16 cellular contexts compared by ENCODE assay signal in genomic region chr18:49335677-49336076, GRCh38.
DNase-seq lines count a peak whose midpoint lies in the region; ATAC-seq and TF ChIP-seq lines count a peak whose summit lies in the region.
"Had no signal": no experiment of that assay in that cellular context is flagged by ENCODE, and none has a peak within 500 bp of the region (broad histone marks: within the 10 kb centered on the region; RNA-seq: fewer than 3 reads in every experiment).

No MANE protein-coding gene starts in this region.

- no peaks in the 10 kb centered on the region for H3K9me3 ChIP-seq in heart right ventricle
- H3K9me3 ChIP-seq in effector memory CD4-positive, alpha-beta T cell (ENCODE audit: control insufficient read depth, low read length), result no peaks in the 10 kb centered on the region
- H3K9me3 ChIP-seq: gastroesophageal sphincter had no signal

- POLR2A ChIA-PET in WTC11 (lab: Charles Lee), result no interaction called here

- CTCF ChIA-PET in WTC11 (lab: Charles Lee), result interaction anchor here (0.7 to 1.3 kb wide), 4 partner anchors 9 to 314 kb away, joined by 3 to 4 read pairs (median 4); no protein-coding TSS in a partner anchor

- no peaks in the 10 kb centered on the region for H3K4me1 ChIP-seq in heart right ventricle
- no peaks in the 10 kb centered on the region for H3K4me1 ChIP-seq in effector memory CD4-positive, alpha-beta T cell (ENCODE audit: control insufficient read depth, insufficient read depth, low read length, poor library complexity, severe bottlenecking)

- 80 to 86% methylated on average over 4 of the region's 4 CpGs for WGBS in heart right ventricle, 2 donors

- H3K27me3 Mint-ChIP-seq in HFFc6 (ENCODE audit: insufficient read depth) (peaks cover 2% of the 10 kb centered on the region; the same call in 1 of the 2 replicates), WTC11 (ENCODE audit: low read depth) (no peaks in the 10 kb centered on the region), nephron progenitor cell (ENCODE audit: low read depth, poor library complexity) (no peaks in the 10 kb centered on the region)
- H3K27me3 Mint-ChIP-seq: brain had no signal

- H3K36me3 ChIP-seq in heart right ventricle, result peaks cover 0 to 33% (median 0%) of the 10 kb centered on the region in 9 donors
- peaks cover 10% of the 10 kb centered on the region for H3K36me3 ChIP-seq in effector memory CD4-positive, alpha-beta T cell (ENCODE audit: control insufficient read depth, insufficient read depth, low read length)

- DNase-seq in activated CD4-positive, alpha-beta T cell treated with anti-CD3 and anti-CD28 coated beads for 48 hours, result peak; percentile 22
- DNase-seq in activated CD4-positive, alpha-beta T cell treated with anti-CD3 and anti-CD28 coated beads, Interleukin-2, amount 50 U/mL, for 4 hours, result no peak
- DNase-seq in HFFc6, result no peak
- peak; percentile 25 for DNase-seq in WTC11 (ENCODE audit: low spot score)
- DNase-seq in nephron progenitor cell, result no peak
- no peak for DNase-seq in heart right ventricle
- no peak for DNase-seq in effector memory CD4-positive, alpha-beta T cell
- DNase-seq: DMS79; effector CD4-positive, alpha-beta T cell; H7; islet precursor cell; NCI-H1694 treated with DMSO at 0.1 percent for 48 hours; NK-92 treated with Interleukin-12 subunit alpha and Interleukin-12 subunit beta, amount 100 ng/mL, for 24 hours had no signal

- ATAC-seq in WTC11 (no peak), GM21515 (IDR thresholded peaks at IDR 0.05; ENCODE audit: unreplicated experiment) (no peak), heart right ventricle (no peak)
- ATAC-seq: gastroesophageal sphincter had no signal

- H3K27ac ChIP-seq in heart right ventricle, result no peak overlapping the region
- no peak overlapping the region for H3K27ac ChIP-seq in effector memory CD4-positive, alpha-beta T cell (ENCODE audit: insufficient read depth, low read length, poor library complexity, severe bottlenecking)
- H3K27ac ChIP-seq: gastroesophageal sphincter had no signal

- no peak overlapping the region for H3K4me3 ChIP-seq in heart right ventricle
- no peak overlapping the region for H3K4me3 ChIP-seq in effector memory CD4-positive, alpha-beta T cell (ENCODE audit: insufficient read depth, low read depth, low read length, poor library complexity, severe bottlenecking)
- H3K4me3 ChIP-seq: gastroesophageal sphincter had no signal

- intact Hi-C loops in heart right ventricle (cut with DNase I), result no loop called here

- H3K27ac Mint-ChIP-seq in HFFc6 (no peak overlapping the region), WTC11 (no peak overlapping the region), nephron progenitor cell (no peak overlapping the region)
- H3K27ac Mint-ChIP-seq: brain had no signal

- H3K36me3 Mint-ChIP-seq in HFFc6 (ENCODE audit: low read depth) (peaks cover 16% of the 10 kb centered on the region), WTC11 (peaks cover 9% of the 10 kb centered on the region), nephron progenitor cell (ENCODE audit: low read depth) (peaks cover 26% of the 10 kb centered on the region)

- H3K4me3 Mint-ChIP-seq in HFFc6 (no peak overlapping the region), WTC11 (no peak overlapping the region), nephron progenitor cell (no peak overlapping the region)
- H3K4me3 Mint-ChIP-seq: brain had no signal

- H3K4me1 Mint-ChIP-seq in HFFc6 (ENCODE audit: low read depth) (peaks cover 8% of the 10 kb centered on the region), WTC11 (peaks cover 7% of the 10 kb centered on the region), nephron progenitor cell (no peaks in the 10 kb centered on the region)
- H3K4me1 Mint-ChIP-seq: brain had no signal

- peak; percentile 45; the same call in 1 of the 2 replicates for TF ChIP-seq CTCF in HFFc6 (IDR thresholded peaks at IDR 0.05)
- no peak for TF ChIP-seq CTCF in WTC11 (IDR thresholded peaks at IDR 0.05)
- peak; percentile 20 for TF ChIP-seq CTCF in nephron progenitor cell (IDR thresholded peaks at IDR 0.05)
- peak in 1 of 9 donors; percentile 29 for TF ChIP-seq CTCF in heart right ventricle (IDR thresholded peaks at IDR 0.05)

- no peaks in the 10 kb centered on the region for H3K27me3 ChIP-seq in heart right ventricle
- H3K27me3 ChIP-seq in effector memory CD4-positive, alpha-beta T cell (replicated peaks; ENCODE audit: control insufficient read depth, insufficient read depth, low read length, poor library complexity, severe bottlenecking), result no peaks in the 10 kb centered on the region
- H3K27me3 ChIP-seq: gastroesophageal sphincter had no signal

- H3K9me3 Mint-ChIP-seq in HFFc6, result no peaks in the 10 kb centered on the region
- peaks cover 5% of the 10 kb centered on the region; the same call in 1 of the 2 replicates for H3K9me3 Mint-ChIP-seq in WTC11
- H3K9me3 Mint-ChIP-seq in nephron progenitor cell, result no peaks in the 10 kb centered on the region
- H3K9me3 Mint-ChIP-seq: brain had no signal

TF ChIP-seq in WTC11, 78 proteins besides CTCF, POLR2A, EP300 and RAD21:
- TF ChIP-seq FOXP1 (CRISPR knock-in tag; IDR thresholded peaks at IDR 0.05; ENCODE audit: borderline replicate concordance), result no peak
- no peak for TF ChIP-seq SP1 (CRISPR knock-in tag; conservative IDR thresholded peaks at IDR 0.05)
- TF ChIP-seq USF1 (CRISPR knock-in tag; IDR thresholded peaks at IDR 0.05), result no peak
- TF ChIP-seq NFATC4 (CRISPR knock-in tag; IDR thresholded peaks at IDR 0.05), result no peak
- no peak for TF ChIP-seq ZNF512 (CRISPR knock-in tag; IDR thresholded peaks at IDR 0.05; ENCODE audit: borderline replicate concordance)
- TF ChIP-seq ZNF281 (CRISPR knock-in tag; IDR thresholded peaks at IDR 0.05), result no peak
- TF ChIP-seq E2F4 (CRISPR knock-in tag; IDR thresholded peaks at IDR 0.05; ENCODE audit: borderline replicate concordance, low read depth), result no peak
- TF ChIP-seq ESRRA (CRISPR knock-in tag; IDR thresholded peaks at IDR 0.05; ENCODE audit: borderline replicate concordance), result no peak
- TF ChIP-seq GABPB1 (CRISPR knock-in tag; IDR thresholded peaks at IDR 0.05), result no peak
- no peak for TF ChIP-seq FOXJ3 (CRISPR knock-in tag; IDR thresholded peaks at IDR 0.05; ENCODE audit: borderline replicate concordance)
TF ChIP-seq in WTC11: peak in this region for 0.

Comparison
In these comparisons a context has a peak if more than half of its experiments do, and no peak if none do; other contexts are left out.
1. DNase-seq: peak in activated CD4-positive, alpha-beta T cell treated with anti-CD3 and anti-CD28 coated beads for 48 hours (single experiment) and WTC11 (single experiment); none in activated CD4-positive, alpha-beta T cell treated with anti-CD3 and anti-CD28 coated beads, Interleukin-2, amount 50 U/mL, for 4 hours (0 of 2), HFFc6 (single experiment), nephron progenitor cell (single experiment), heart right ventricle (0 of 2) and effector memory CD4-positive, alpha-beta T cell (0 of 3).